1 cellular context compared by ENCODE assay signal in the genomic region with DNA sequence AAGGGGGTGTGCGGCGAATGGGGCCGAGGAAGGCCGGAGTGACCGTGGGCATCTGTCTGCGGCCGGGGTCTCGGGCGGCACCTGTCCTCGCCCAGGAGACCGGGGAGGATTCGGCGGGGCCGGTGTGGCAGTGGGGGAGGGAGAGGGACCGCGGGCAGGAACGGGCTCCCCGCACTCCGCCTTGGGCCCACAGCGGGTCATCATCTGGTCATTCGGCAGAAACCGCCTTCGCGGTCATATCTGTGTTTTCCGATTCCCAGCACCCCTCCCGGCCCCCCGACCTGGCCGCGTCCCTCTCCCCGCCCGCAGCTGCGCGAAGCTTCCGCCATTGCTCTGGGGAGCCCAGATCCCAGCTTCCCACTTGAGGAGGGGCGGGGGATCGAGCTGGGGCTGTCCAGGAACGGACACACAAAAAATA.
A peak's percentile ranks its signal among the peaks of the same experiment; 100 is the strongest.
TF ChIP-seq lines count a peak whose summit lies in the region.

No MANE protein-coding gene starts in this region.

TF ChIP-seq in HEK293, 187 proteins besides CTCF, POLR2A, EP300 and RAD21 (continued from another document and continues in another):
- TF ChIP-seq, protein P1, sequence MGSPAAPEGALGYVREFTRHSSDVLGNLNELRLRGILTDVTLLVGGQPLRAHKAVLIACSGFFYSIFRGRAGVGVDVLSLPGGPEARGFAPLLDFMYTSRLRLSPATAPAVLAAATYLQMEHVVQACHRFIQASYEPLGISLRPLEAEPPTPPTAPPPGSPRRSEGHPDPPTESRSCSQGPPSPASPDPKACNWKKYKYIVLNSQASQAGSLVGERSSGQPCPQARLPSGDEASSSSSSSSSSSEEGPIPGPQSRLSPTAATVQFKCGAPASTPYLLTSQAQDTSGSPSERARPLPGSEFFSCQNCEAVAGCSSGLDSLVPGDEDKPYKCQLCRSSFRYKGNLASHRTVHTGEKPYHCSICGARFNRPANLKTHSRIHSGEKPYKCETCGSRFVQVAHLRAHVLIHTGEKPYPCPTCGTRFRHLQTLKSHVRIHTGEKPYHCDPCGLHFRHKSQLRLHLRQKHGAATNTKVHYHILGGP (tag by site-specific recombination; IDR thresholded peaks at IDR 0.05), result no peak
- no peak for TF ChIP-seq FEZF1 (tag by site-specific recombination; IDR thresholded peaks at IDR 0.05)
- no peak for TF ChIP-seq ZNF416 (tag by site-specific recombination; IDR thresholded peaks at IDR 0.05)
- TF ChIP-seq EGR2 (tag by site-specific recombination; IDR thresholded peaks at IDR 0.05; ENCODE audit: low read depth), result no peak
- no peak for TF ChIP-seq ZNF843 (tag by site-specific recombination; IDR thresholded peaks at IDR 0.05)
- no peak for TF ChIP-seq ZNF184 (tag by site-specific recombination; IDR thresholded peaks at IDR 0.05)
- no peak for TF ChIP-seq ZNF610 (tag by site-specific recombination; IDR thresholded peaks at IDR 0.05; ENCODE audit: borderline replicate concordance)
- TF ChIP-seq, protein P2, sequence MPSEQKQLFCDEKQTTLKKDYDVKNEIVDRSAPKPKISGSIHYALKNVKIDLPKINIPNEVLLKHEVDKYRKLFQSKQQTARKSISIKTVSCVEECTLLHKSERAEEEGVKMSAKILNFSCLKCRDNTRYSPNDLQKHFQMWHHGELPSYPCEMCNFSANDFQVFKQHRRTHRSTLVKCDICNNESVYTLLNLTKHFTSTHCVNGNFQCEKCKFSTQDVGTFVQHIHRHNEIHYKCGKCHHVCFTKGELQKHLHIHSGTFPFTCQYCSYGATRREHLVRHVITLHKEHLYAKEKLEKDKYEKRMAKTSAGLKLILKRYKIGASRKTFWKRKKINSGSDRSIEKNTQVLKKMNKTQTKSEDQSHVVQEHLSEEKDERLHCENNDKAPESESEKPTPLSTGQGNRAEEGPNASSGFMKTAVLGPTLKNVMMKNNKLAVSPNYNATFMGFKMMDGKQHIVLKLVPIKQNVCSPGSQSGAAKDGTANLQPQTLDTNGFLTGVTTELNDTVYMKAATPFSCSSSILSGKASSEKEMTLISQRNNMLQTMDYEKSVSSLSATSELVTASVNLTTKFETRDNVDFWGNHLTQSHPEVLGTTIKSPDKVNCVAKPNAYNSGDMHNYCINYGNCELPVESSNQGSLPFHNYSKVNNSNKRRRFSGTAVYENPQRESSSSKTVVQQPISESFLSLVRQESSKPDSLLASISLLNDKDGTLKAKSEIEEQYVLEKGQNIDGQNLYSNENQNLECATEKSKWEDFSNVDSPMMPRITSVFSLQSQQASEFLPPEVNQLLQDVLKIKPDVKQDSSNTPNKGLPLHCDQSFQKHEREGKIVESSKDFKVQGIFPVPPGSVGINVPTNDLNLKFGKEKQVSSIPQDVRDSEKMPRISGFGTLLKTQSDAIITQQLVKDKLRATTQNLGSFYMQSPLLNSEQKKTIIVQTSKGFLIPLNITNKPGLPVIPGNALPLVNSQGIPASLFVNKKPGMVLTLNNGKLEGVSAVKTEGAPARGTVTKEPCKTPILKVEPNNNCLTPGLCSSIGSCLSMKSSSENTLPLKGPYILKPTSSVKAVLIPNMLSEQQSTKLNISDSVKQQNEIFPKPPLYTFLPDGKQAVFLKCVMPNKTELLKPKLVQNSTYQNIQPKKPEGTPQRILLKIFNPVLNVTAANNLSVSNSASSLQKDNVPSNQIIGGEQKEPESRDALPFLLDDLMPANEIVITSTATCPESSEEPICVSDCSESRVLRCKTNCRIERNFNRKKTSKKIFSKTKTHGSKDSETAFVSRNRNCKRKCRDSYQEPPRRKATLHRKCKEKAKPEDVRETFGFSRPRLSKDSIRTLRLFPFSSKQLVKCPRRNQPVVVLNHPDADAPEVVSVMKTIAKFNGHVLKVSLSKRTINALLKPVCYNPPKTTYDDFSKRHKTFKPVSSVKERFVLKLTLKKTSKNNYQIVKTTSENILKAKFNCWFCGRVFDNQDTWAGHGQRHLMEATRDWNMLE (tag by site-specific recombination; conservative IDR thresholded peaks at IDR 0.05; ENCODE audit: low read depth), result no peak
- TF ChIP-seq ZNF530 (tag by site-specific recombination; IDR thresholded peaks at IDR 0.05; ENCODE audit: low read depth), result no peak
- TF ChIP-seq, protein P3, sequence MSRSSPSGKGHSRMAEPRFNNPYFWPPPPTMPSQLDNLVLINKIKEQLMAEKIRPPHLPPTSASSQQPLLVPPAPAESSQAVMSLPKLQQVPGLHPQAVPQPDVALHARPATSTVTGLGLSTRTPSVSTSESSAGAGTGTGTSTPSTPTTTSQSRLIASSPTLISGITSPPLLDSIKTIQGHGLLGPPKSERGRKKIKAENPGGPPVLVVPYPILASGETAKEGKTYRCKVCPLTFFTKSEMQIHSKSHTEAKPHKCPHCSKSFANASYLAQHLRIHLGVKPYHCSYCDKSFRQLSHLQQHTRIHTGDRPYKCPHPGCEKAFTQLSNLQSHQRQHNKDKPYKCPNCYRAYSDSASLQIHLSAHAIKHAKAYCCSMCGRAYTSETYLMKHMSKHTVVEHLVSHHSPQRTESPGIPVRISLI (tag by site-specific recombination; IDR thresholded peaks at IDR 0.05), result no peak
- TF ChIP-seq ZBTB17 (tag by site-specific recombination; IDR thresholded peaks at IDR 0.05), result peak; percentile 35
- TF ChIP-seq ZNF785 (tag by site-specific recombination; IDR thresholded peaks at IDR 0.05), result no peak
- TF ChIP-seq HOXA7 (CRISPR knock-in tag; IDR thresholded peaks at IDR 0.05; ENCODE audit: borderline replicate concordance), result no peak
- TF ChIP-seq, protein P4, sequence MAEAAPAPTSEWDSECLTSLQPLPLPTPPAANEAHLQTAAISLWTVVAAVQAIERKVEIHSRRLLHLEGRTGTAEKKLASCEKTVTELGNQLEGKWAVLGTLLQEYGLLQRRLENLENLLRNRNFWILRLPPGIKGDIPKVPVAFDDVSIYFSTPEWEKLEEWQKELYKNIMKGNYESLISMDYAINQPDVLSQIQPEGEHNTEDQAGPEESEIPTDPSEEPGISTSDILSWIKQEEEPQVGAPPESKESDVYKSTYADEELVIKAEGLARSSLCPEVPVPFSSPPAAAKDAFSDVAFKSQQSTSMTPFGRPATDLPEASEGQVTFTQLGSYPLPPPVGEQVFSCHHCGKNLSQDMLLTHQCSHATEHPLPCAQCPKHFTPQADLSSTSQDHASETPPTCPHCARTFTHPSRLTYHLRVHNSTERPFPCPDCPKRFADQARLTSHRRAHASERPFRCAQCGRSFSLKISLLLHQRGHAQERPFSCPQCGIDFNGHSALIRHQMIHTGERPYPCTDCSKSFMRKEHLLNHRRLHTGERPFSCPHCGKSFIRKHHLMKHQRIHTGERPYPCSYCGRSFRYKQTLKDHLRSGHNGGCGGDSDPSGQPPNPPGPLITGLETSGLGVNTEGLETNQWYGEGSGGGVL (tag by site-specific recombination; IDR thresholded peaks at IDR 0.05), result no peak; the same call in 1 of the 2 replicates
- TF ChIP-seq GLIS2 (tag by site-specific recombination; IDR thresholded peaks at IDR 0.05), result peak; percentile 78
- TF ChIP-seq ZNF501 (tag by site-specific recombination; IDR thresholded peaks at IDR 0.05), result 0 out of 2 replicates have a peak, but pooled peaks have one; percentile 16
- TF ChIP-seq, protein P5, sequence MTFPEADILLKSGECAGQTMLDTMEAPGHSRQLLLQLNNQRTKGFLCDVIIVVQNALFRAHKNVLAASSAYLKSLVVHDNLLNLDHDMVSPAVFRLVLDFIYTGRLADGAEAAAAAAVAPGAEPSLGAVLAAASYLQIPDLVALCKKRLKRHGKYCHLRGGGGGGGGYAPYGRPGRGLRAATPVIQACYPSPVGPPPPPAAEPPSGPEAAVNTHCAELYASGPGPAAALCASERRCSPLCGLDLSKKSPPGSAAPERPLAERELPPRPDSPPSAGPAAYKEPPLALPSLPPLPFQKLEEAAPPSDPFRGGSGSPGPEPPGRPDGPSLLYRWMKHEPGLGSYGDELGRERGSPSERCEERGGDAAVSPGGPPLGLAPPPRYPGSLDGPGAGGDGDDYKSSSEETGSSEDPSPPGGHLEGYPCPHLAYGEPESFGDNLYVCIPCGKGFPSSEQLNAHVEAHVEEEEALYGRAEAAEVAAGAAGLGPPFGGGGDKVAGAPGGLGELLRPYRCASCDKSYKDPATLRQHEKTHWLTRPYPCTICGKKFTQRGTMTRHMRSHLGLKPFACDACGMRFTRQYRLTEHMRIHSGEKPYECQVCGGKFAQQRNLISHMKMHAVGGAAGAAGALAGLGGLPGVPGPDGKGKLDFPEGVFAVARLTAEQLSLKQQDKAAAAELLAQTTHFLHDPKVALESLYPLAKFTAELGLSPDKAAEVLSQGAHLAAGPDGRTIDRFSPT (tag by site-specific recombination; IDR thresholded peaks at IDR 0.05), result peak; percentile 95
- TF ChIP-seq ZNF202 (tag by site-specific recombination; IDR thresholded peaks at IDR 0.05; ENCODE audit: borderline replicate concordance), result no peak
- TF ChIP-seq ZNF571 (tag by site-specific recombination; IDR thresholded peaks at IDR 0.05), result no peak
- TF ChIP-seq, protein P6, sequence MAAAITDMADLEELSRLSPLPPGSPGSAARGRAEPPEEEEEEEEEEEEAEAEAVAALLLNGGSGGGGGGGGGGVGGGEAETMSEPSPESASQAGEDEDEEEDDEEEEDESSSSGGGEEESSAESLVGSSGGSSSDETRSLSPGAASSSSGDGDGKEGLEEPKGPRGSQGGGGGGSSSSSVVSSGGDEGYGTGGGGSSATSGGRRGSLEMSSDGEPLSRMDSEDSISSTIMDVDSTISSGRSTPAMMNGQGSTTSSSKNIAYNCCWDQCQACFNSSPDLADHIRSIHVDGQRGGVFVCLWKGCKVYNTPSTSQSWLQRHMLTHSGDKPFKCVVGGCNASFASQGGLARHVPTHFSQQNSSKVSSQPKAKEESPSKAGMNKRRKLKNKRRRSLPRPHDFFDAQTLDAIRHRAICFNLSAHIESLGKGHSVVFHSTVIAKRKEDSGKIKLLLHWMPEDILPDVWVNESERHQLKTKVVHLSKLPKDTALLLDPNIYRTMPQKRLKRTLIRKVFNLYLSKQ (tag by site-specific recombination; IDR thresholded peaks at IDR 0.05; ENCODE audit: borderline replicate concordance), result no peak
- TF ChIP-seq GLIS1 (tag by site-specific recombination; IDR thresholded peaks at IDR 0.05), result no peak
- no peak for TF ChIP-seq ZNF529 (tag by site-specific recombination; IDR thresholded peaks at IDR 0.05; ENCODE audit: insufficient replicate concordance)
- no peak for TF ChIP-seq ZNF266 (tag by site-specific recombination; IDR thresholded peaks at IDR 0.05; ENCODE audit: low read depth)
- no peak for TF ChIP-seq ZNF169 (tag by site-specific recombination; IDR thresholded peaks at IDR 0.05)
- TF ChIP-seq ZNF37A (tag by site-specific recombination; IDR thresholded peaks at IDR 0.05), result no peak
- no peak for TF ChIP-seq MEIS1 (CRISPR knock-in tag; IDR thresholded peaks at IDR 0.05; ENCODE audit: borderline replicate concordance)
- no peak for TF ChIP-seq WT1 (tag by site-specific recombination; IDR thresholded peaks at IDR 0.05)
- TF ChIP-seq ZNF658 (tag by site-specific recombination; IDR thresholded peaks at IDR 0.05), result no peak
- TF ChIP-seq, protein P7, sequence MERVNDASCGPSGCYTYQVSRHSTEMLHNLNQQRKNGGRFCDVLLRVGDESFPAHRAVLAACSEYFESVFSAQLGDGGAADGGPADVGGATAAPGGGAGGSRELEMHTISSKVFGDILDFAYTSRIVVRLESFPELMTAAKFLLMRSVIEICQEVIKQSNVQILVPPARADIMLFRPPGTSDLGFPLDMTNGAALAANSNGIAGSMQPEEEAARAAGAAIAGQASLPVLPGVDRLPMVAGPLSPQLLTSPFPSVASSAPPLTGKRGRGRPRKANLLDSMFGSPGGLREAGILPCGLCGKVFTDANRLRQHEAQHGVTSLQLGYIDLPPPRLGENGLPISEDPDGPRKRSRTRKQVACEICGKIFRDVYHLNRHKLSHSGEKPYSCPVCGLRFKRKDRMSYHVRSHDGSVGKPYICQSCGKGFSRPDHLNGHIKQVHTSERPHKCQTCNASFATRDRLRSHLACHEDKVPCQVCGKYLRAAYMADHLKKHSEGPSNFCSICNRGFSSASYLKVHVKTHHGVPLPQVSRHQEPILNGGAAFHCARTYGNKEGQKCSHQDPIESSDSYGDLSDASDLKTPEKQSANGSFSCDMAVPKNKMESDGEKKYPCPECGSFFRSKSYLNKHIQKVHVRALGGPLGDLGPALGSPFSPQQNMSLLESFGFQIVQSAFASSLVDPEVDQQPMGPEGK (tag by site-specific recombination; IDR thresholded peaks at IDR 0.05), result peak; percentile 83
- TF ChIP-seq ZBTB20 (tag by site-specific recombination; IDR thresholded peaks at IDR 0.05), result peak; percentile 88
- no peak for TF ChIP-seq ZNF114 (tag by site-specific recombination; IDR thresholded peaks at IDR 0.05)
- no peak for TF ChIP-seq ZNF223 (tag by site-specific recombination; IDR thresholded peaks at IDR 0.05)
- TF ChIP-seq, protein P8, sequence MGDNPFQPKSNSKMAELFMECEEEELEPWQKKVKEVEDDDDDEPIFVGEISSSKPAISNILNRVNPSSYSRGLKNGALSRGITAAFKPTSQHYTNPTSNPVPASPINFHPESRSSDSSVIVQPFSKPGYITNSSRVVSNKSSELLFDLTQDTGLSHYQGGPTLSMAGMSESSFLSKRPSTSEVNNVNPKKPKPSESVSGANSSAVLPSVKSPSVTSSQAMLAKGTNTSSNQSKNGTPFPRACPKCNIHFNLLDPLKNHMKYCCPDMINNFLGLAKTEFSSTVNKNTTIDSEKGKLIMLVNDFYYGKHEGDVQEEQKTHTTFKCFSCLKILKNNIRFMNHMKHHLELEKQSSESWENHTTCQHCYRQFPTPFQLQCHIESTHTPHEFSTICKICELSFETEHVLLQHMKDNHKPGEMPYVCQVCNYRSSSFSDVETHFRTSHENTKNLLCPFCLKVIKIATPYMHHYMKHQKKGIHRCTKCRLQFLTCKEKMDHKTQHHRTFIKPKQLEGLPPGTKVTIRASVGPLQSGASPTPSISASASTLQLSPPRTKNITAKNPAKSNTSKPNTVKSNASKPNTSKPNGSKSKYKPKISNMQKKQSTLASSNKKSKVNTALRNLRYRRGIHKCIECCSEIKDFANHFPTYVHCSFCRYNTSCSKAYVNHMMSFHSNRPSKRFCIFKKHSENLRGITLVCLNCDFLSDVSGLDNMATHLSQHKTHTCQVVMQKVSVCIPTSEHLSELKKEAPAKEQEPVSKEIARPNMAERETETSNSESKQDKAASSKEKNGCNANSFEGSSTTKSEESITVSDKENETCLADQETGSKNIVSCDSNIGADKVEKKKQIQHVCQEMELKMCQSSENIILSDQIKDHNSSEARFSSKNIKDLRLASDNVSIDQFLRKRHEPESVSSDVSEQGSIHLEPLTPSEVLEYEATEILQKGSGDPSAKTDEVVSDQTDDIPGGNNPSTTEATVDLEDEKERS (tag by site-specific recombination; IDR thresholded peaks at IDR 0.05), result no peak
- TF ChIP-seq OSR2 (tag by site-specific recombination; IDR thresholded peaks at IDR 0.05), result no peak
- TF ChIP-seq ZNF146 (tag by site-specific recombination; IDR thresholded peaks at IDR 0.05), result no peak
- TF ChIP-seq ZNF510 (tag by site-specific recombination; IDR thresholded peaks at IDR 0.05; ENCODE audit: insufficient replicate concordance), result no peak
- no peak for TF ChIP-seq ZNF48 (tag by site-specific recombination; IDR thresholded peaks at IDR 0.05)
- TF ChIP-seq ZNF792 (tag by site-specific recombination; IDR thresholded peaks at IDR 0.05), result no peak
- TF ChIP-seq ZNF561 (tag by site-specific recombination; IDR thresholded peaks at IDR 0.05; ENCODE audit: borderline replicate concordance), result no peak
- TF ChIP-seq, protein P9, sequence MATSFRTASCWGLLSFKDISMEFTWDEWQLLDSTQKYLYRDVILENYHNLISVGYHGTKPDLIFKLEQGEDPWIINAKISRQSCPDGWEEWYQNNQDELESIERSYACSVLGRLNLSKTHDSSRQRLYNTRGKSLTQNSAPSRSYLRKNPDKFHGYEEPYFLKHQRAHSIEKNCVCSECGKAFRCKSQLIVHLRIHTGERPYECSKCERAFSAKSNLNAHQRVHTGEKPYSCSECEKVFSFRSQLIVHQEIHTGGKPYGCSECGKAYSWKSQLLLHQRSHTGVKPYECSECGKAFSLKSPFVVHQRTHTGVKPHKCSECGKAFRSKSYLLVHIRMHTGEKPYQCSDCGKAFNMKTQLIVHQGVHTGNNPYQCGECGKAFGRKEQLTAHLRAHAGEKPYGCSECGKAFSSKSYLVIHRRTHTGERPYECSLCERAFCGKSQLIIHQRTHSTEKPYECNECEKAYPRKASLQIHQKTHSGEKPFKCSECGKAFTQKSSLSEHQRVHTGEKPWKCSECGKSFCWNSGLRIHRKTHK (tag by site-specific recombination; IDR thresholded peaks at IDR 0.05), result no peak
